ENCODE assay signal across 21 cellular contexts in genomic region chr9:23232831-23233230, GRCh38.
"Had no signal": no experiment of that assay in that cellular context is flagged by ENCODE, and none has a peak within 500 bp of the region (broad histone marks: within the 10 kb centered on the region; RNA-seq: fewer than 3 reads in every experiment).

No MANE protein-coding gene starts in this region.

- DNase-seq: IMR-90; Karpas-422; KG1; MG63; NCI-H1092; NCI-H1105 treated with DMSO at 0.1 percent for 48 hours; NCI-H1417 treated with DMSO at 0.1 percent for 48 hours; NCI-H1694; NCI-H187 treated with DMSO at 0.1 percent for 48 hours; NCI-H2029 treated with DMSO at 0.1 percent for 48 hours; NCI-H2107; NCI-H2227 treated with DMSO at 0.1 percent for 48 hours; NCI-H524 treated with DMSO at 0.1 percent for 48 hours; NK-92 treated with Interleukin-12 subunit alpha and Interleukin-12 subunit beta, amount 100 ng/mL, for 24 hours; PC-3; SHP77; SK-N-SH; T-helper 1 cell had no signal

- ATAC-seq: HepG2, Panc1, PC-3 had no signal

- H3K4me3 ChIP-seq: MG63 had no signal

- H3K27me3 ChIP-seq: MG63 had no signal

- H3K27ac ChIP-seq: RWPE1 had no signal

- H3K9me3 ChIP-seq: MG63, SK-N-SH had no signal

- H3K36me3 ChIP-seq: MG63 had no signal
